Comparison of ENCODE assay signal across 9 cellular contexts in the genomic region with DNA sequence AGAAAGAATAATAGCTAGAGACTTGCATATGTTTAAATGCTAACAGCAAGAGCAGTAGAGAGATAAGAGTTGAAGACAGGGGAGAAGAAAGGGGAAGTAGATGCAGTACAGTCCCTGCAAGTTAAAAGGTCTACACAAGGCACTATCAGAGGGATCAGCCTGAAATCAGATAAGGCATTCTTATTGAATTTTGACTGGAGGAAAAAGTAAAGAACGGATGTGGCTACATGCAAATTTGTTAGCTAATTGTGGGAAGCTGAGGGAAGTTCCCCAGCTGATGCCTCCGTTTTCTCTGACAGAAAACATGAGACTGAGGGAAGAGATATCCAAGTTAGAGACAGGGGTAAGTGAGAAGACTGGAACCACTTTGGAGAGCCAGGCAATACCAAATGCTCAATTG. TPM values are rescaled to one million over a fixed set of nuclear protein-coding genes. Genes with fewer than 3 reads are reported as not detected.
DNase-seq lines count a peak whose midpoint lies in the region; ATAC-seq, FAIRE-seq and TF ChIP-seq lines count a peak whose summit lies in the region.
"Had no signal": no experiment of that assay in that cellular context is flagged by ENCODE, and none has a peak within 500 bp of the region (broad histone marks: within the 10 kb centered on the region; RNA-seq: fewer than 3 reads in every experiment).

No MANE protein-coding gene starts in this region.

- no peak overlapping the region for H3K4me3 ChIP-seq in bronchial epithelial cell (ENCODE audit: low read depth, low read length)
- H3K4me3 ChIP-seq: GM23338 had no signal

- no peaks in the 10 kb centered on the region for H3K27me3 ChIP-seq in bronchial epithelial cell (ENCODE audit: control insufficient read depth, insufficient read depth, low read length)

- no peak for TF ChIP-seq POLR2A in GM12892 (IDR thresholded peaks at IDR 0.05; ENCODE audit: low read depth, low read length)

- TF ChIP-seq CTCF in bronchial epithelial cell (IDR thresholded peaks at IDR 0.05; ENCODE audit: insufficient read depth, low read length, severe bottlenecking): no peak

- no peaks in the 10 kb centered on the region for H3K36me3 ChIP-seq in bronchial epithelial cell (ENCODE audit: control insufficient read depth, insufficient read depth, low read length)

- ATAC-seq in GM21447 (IDR thresholded peaks at IDR 0.05; ENCODE audit: unreplicated experiment) (peak; percentile 89), HG03571 (IDR thresholded peaks at IDR 0.05; ENCODE audit: unreplicated experiment) (peak; percentile 90)
- ATAC-seq: GM23338 had no signal

- DNase-seq in GM12892 (ENCODE audit: insufficient read length) (no peak), bronchial epithelial cell (ENCODE audit: low read depth) (peak; percentile 39), DMS153 treated with DMSO at 0.1 percent for 48 hours (lab: John Stamatoyannopoulos, UW; ENCODE audit: unreplicated experiment) (no peak), NCI-H748 treated with DMSO at 0.1 percent for 48 hours (lab: John Stamatoyannopoulos, UW) (no peak), RKO (ENCODE audit: low spot score) (no peak)
- DNase-seq in activated naive CD4-positive, alpha-beta T cell (lab: John Stamatoyannopoulos, UW): no peak

- FAIRE-seq in GM12892 (lab: Jason Lieb, UNC) (peak; percentile 63), bronchial epithelial cell (lab: Jason Lieb, UNC) (no peak)

RNA-seq across cellular contexts. Expression of a gene that starts 12.9 kb away (rescaled TPM):
- polyA plus RNA-seq in GM12892 (2012; ENCODE audit: missing spikeins): 2.5 TPM
- 9.6 and 21.6 TPM in 2 replicates for total RNA-seq in bronchial epithelial cell

RNA-seq across cellular contexts. Expression of a gene that starts 35.4 kb away (rescaled TPM):
- 0.19 TPM for polyA plus RNA-seq in GM12892 (2012; ENCODE audit: missing spikeins)
- not detected in 2 replicates for total RNA-seq in bronchial epithelial cell
- total RNA-seq: GM23338 had no signal
- polyA plus RNA-seq: GM23338 had no signal
